ENCODE assay signal across 14 cellular contexts in genomic region chr1:225660544-225660946, GRCh38. TPM values are rescaled to one million over a fixed set of nuclear protein-coding genes. Genes with fewer than 3 reads are reported as not detected.
DNase-seq lines count a peak whose midpoint lies in the region; ATAC-seq and TF ChIP-seq lines count a peak whose summit lies in the region.
"Had no signal": no experiment of that assay in that cellular context is flagged by ENCODE, and none has a peak within 500 bp of the region (broad histone marks: within the 10 kb centered on the region; RNA-seq: fewer than 3 reads in every experiment).

No MANE protein-coding gene starts in this region.

- peak overlapping the region; percentile 45; the same call in 1 of the 2 replicates for H3K4ac ChIP-seq in IMR-90 (ENCODE audit: low read depth, low read length)

- no peak overlapping the region for H2AFZ ChIP-seq in IMR-90 (replicated peaks; ENCODE audit: low read length, poor library complexity)

- no peak overlapping the region for H2AK9ac ChIP-seq in IMR-90 (replicated peaks; ENCODE audit: low read depth, low read length, poor library complexity)

- H3K23ac ChIP-seq in IMR-90 (ENCODE audit: low read depth, low read length) = no peak overlapping the region

- no peaks in the 10 kb centered on the region for H3K27me3 ChIP-seq in CD8-positive, alpha-beta T cell (ENCODE audit: insufficient read depth, low read length)
- H3K27me3 ChIP-seq in IMR-90 (ENCODE audit: control insufficient read depth, insufficient read depth, low read length) = no peaks in the 10 kb centered on the region
- H3K27me3 ChIP-seq: breast epithelium had no signal

- H3K9me3 ChIP-seq in CD8-positive, alpha-beta T cell (ENCODE audit: low read length) = no peaks in the 10 kb centered on the region
- H3K9me3 ChIP-seq in IMR-90 (ENCODE audit: control insufficient read depth, insufficient read depth, low read length) = no peaks in the 10 kb centered on the region
- H3K9me3 ChIP-seq: breast epithelium, lower lobe of right lung had no signal

- dilution Hi-C loops in IMR-90 (cut with HindIII; ENCODE audit: low sequenced_read_pairs, unreplicated experiment) = no loop called here

- no peak for TF ChIP-seq POLR2A in IMR-90 (IDR thresholded peaks at IDR 0.05; ENCODE audit: low read depth, low read length)

- no CpG with 5 or more reads among the region's 1 CpG for WGBS in IMR-90 (ENCODE audit: extremely low coverage in 2 of 2, insufficient read length in 1 of 2), 2 experiments

- H4K8ac ChIP-seq in IMR-90 (ENCODE audit: low read depth in 2 of 2, low read length in 2 of 2) = peak overlapping the region in 1 of 2 experiments; percentile 62; a peak in 2 of 4 replicates

- POLR2A ChIA-PET in CD8-positive, alpha-beta T cell (lab: Charles Lee) = no interaction called here
- POLR2A ChIA-PET in IMR-90 (lab: Charles Lee; ENCODE audit: unreplicated experiment) = no interaction called here

- H3K79me1 ChIP-seq in IMR-90 (ENCODE audit: low read depth in 1 of 2, low read length in 2 of 2) = peaks cover 0 to 4% of the 10 kb centered on the region in 2 experiments; a peak in 1 of 4 replicates

- in situ Hi-C loops in IMR-90 (cut with MboI; ENCODE audit: low sequenced_read_pairs) = no loop called here

- H2BK15ac ChIP-seq in IMR-90 (ENCODE audit: low read depth, low read length) = peak overlapping the region; percentile 93; the same call in 1 of the 3 replicates

- H3K56ac ChIP-seq in IMR-90 (ENCODE audit: extremely low read depth, insufficient read depth, low read length) = no peak overlapping the region; the same call in 1 of the 2 replicates

- no peak overlapping the region for H2AK5ac ChIP-seq in IMR-90 (ENCODE audit: low read depth, low read length)

- no peaks in the 10 kb centered on the region for H3K9me3 Mint-ChIP-seq in CD8-positive, alpha-beta T cell
- no peaks in the 10 kb centered on the region for H3K9me3 Mint-ChIP-seq in nephron
- H3K9me3 Mint-ChIP-seq: activated naive CD4-positive, alpha-beta T cell treated with anti-CD3 and anti-CD28 coated beads for 36 hours had no signal

- H4K91ac ChIP-seq in IMR-90 (ENCODE audit: insufficient read depth, low read depth, low read length) = peak overlapping the region; percentile 37; the same call in 1 of the 2 replicates

- no peaks in the 10 kb centered on the region for H3K36me3 ChIP-seq in CD8-positive, alpha-beta T cell (ENCODE audit: insufficient read depth, low read length)
- H3K36me3 ChIP-seq in IMR-90 (ENCODE audit: control insufficient read depth, insufficient read depth, low read length) = no peaks in the 10 kb centered on the region
- H3K36me3 ChIP-seq: breast epithelium, lower lobe of right lung had no signal

- peak overlapping the region; percentile 83; the same call in 1 of the 2 replicates for H3K18ac ChIP-seq in IMR-90 (ENCODE audit: low read depth, low read length)

- CTCF ChIA-PET in CD8-positive, alpha-beta T cell (lab: Charles Lee) = no interaction called here
- CTCF ChIA-PET in IMR-90 (lab: Yijun Ruan, JAX) = interaction anchor here (0.6 to 1.9 kb wide), 2 partner anchors 12 to 113 kb away, joined by 3 to 6 read pairs; no protein-coding TSS in a partner anchor

- H3K27ac Mint-ChIP-seq in CD8-positive, alpha-beta T cell = peak overlapping the region; percentile 18
- H3K27ac Mint-ChIP-seq in nephron = peak overlapping the region in 2 of 3 experiments; percentile 15 to 26
- H3K27ac Mint-ChIP-seq: activated naive CD4-positive, alpha-beta T cell treated with anti-CD3 and anti-CD28 coated beads for 36 hours had no signal

- H3K4me3 Mint-ChIP-seq in CD8-positive, alpha-beta T cell = no peak overlapping the region
- no peak overlapping the region for H3K4me3 Mint-ChIP-seq in nephron
- H3K4me3 Mint-ChIP-seq: activated naive CD4-positive, alpha-beta T cell treated with anti-CD3 and anti-CD28 coated beads for 36 hours had no signal

- peaks cover 4% of the 10 kb centered on the region; the same call in 1 of the 2 replicates for H4K20me1 ChIP-seq in IMR-90 (ENCODE audit: insufficient read depth, low read length)

- TF ChIP-seq CTCF in CD8-positive, alpha-beta T cell (IDR thresholded peaks at IDR 0.05) = no peak
- TF ChIP-seq CTCF in IMR-90 (conservative IDR thresholded peaks at IDR 0.05; ENCODE audit: low read depth, low read length) (no peak), nephron (IDR thresholded peaks at IDR 0.05; ENCODE audit: unreplicated experiment in 3 of 3) (no peak), GM10266 (IDR thresholded peaks at IDR 0.05; ENCODE audit: control insufficient read depth, insufficient read depth, low read depth, missing control alignments) (no peak)

- peaks cover 7% of the 10 kb centered on the region for H3K4me1 Mint-ChIP-seq in CD8-positive, alpha-beta T cell (ENCODE audit: low read depth)
- peaks cover 31% of the 10 kb centered on the region for H3K4me1 Mint-ChIP-seq in nephron

- H2BK5ac ChIP-seq in IMR-90 (ENCODE audit: low read depth, low read length, poor library complexity, severe bottlenecking) = peak overlapping the region; percentile 39

- H3K4me3 ChIP-seq in CD8-positive, alpha-beta T cell (ENCODE audit: low read depth, low read length) = no peak overlapping the region
- no peak overlapping the region for H3K4me3 ChIP-seq in IMR-90 (ENCODE audit: insufficient read depth, low read depth, low read length)
- H3K4me3 ChIP-seq: breast epithelium, lower lobe of right lung, SK-N-MC had no signal

- no peak for ATAC-seq in CD8-positive, alpha-beta T cell
- ATAC-seq in IMR-90 (ENCODE audit: low read depth) (no peak), GM19467 (IDR thresholded peaks at IDR 0.05; ENCODE audit: unreplicated experiment) (no peak), HG03571 (IDR thresholded peaks at IDR 0.05; ENCODE audit: unreplicated experiment) (no peak)
- ATAC-seq: lower lobe of right lung; stimulated activated naive CD8-positive, alpha-beta T cell treated with anti-CD3 and anti-CD28 coated beads, Interleukin-15, Interleukin-2, amounts not matched to agents 100 U/mL and 50 U/mL, for 24 hours had no signal

- H4K5ac ChIP-seq in IMR-90 (ENCODE audit: low read depth, low read length) = peak overlapping the region; percentile 59; the same call in 1 of the 2 replicates

- no peak for TF ChIP-seq RAD21 in IMR-90 (IDR thresholded peaks at IDR 0.05; ENCODE audit: low read length)

- H3K4me1 ChIP-seq in CD8-positive, alpha-beta T cell (ENCODE audit: insufficient read depth, low read length) = no peaks in the 10 kb centered on the region
- peaks cover 16% of the 10 kb centered on the region for H3K4me1 ChIP-seq in IMR-90 (ENCODE audit: control insufficient read depth, insufficient read depth, low read length)
- H3K4me1 ChIP-seq: breast epithelium had no signal

- H3K27ac ChIP-seq in CD8-positive, alpha-beta T cell (ENCODE audit: low read depth, low read length) = no peak overlapping the region
- H3K27ac ChIP-seq in IMR-90 (ENCODE audit: insufficient read depth, low read length) = no peak overlapping the region
- H3K27ac ChIP-seq: breast epithelium, lower lobe of right lung, SK-N-MC had no signal

- H3K9me1 ChIP-seq in IMR-90 (ENCODE audit: insufficient read depth, low read length) = peaks cover 8% of the 10 kb centered on the region; the same call in 1 of the 2 replicates

- H2BK20ac ChIP-seq in IMR-90 (ENCODE audit: low read depth, low read length) = 0 out of 2 replicates have a peak overlapping the region, but pooled peaks have one; percentile 47

- H3K4me2 ChIP-seq in IMR-90 (ENCODE audit: low read depth, low read length) = no peak overlapping the region

- no peak overlapping the region for H3K9ac ChIP-seq in IMR-90 (ENCODE audit: low read depth, low read length)

- intact Hi-C loops in CD8-positive, alpha-beta T cell (cut with DNase I, micrococcal nuclease) = no loop called here
- intact Hi-C loops in IMR-90 (cut with micrococcal nuclease) = no loop called here

- H2BK120ac ChIP-seq in IMR-90 (ENCODE audit: low read depth, low read length) = peak overlapping the region; percentile 39; the same call in 1 of the 2 replicates

- H3K14ac ChIP-seq in IMR-90 (replicated peaks; ENCODE audit: low read depth, low read length) = peak overlapping the region; percentile 52

- DNase-seq in CD8-positive, alpha-beta T cell = no peak
- DNase-seq in IMR-90 (no peak), SIG-M5 treated with dmso at 0.1 percent for 504 hours (lab: John Stamatoyannopoulos, UW; ENCODE audit: unreplicated experiment) (peak; percentile 91), GM10266 (ENCODE audit: extremely low spot score) (no peak), A172 (ENCODE audit: low spot score) (no peak)
- DNase-seq: activated naive CD4-positive, alpha-beta T cell treated with anti-CD3 and anti-CD28 coated beads for 36 hours; lower lobe of right lung; NCI-H2107; stimulated activated naive CD8-positive, alpha-beta T cell treated with anti-CD3 and anti-CD28 coated beads, Interleukin-15, Interleukin-2, amounts not matched to agents 100 U/mL and 50 U/mL, for 24 hours had no signal

- no peaks in the 10 kb centered on the region for H3K36me3 Mint-ChIP-seq in CD8-positive, alpha-beta T cell
- H3K36me3 Mint-ChIP-seq in nephron (ENCODE audit: low read depth) = no peaks in the 10 kb centered on the region

- no peaks in the 10 kb centered on the region for H3K27me3 Mint-ChIP-seq in CD8-positive, alpha-beta T cell (ENCODE audit: low read depth)
- H3K27me3 Mint-ChIP-seq in nephron (ENCODE audit: low read depth) = no peaks in the 10 kb centered on the region

- BruUV-seq in IMR-90 (replicated peaks; lab: Mats Ljungman, UMichigan) = no TSS peak

TF ChIP-seq in IMR-90, 13 proteins besides CTCF, POLR2A, EP300 and RAD21 (continues in another document):
- no peak for TF ChIP-seq BHLHE40 (IDR thresholded peaks at IDR 0.05; ENCODE audit: low read depth, low read length)
- TF ChIP-seq RCOR1 (IDR thresholded peaks at IDR 0.05; ENCODE audit: insufficient replicate concordance, low read length) = no peak
- TF ChIP-seq ELK1 (IDR thresholded peaks at IDR 0.05; ENCODE audit: borderline replicate concordance, low read depth, low read length) = no peak

RNA-seq across cellular contexts. Expression of gene ENAH, which starts 7.6 kb away (rescaled TPM):
- total RNA-seq in CD8-positive, alpha-beta T cell = under 1 TPM in 1 of 2 experiments, not detected in 1; 0.08 TPM
- total RNA-seq in IMR-90 (2012; rRNA removed) = 82.5 and 86.9 TPM in 2 replicates
- polyA plus RNA-seq in IMR-90 (2012; rRNA removed) = 47.4 and 61.3 TPM in 2 replicates
- 7.3 and 9.4 TPM in 2 replicates for polyA plus RNA-seq in IMR-90 (2012; cell fraction: cytosol; rRNA removed)
- polyA plus RNA-seq in IMR-90 (2012; cell fraction: nucleus; rRNA removed; ENCODE audit: low replicate concordance) = 10.8 and 45.1 TPM in 2 replicates
- total RNA-seq in A172 (2014; rRNA removed; shearing (Covaris generic)) = 129 and 155 TPM in 2 replicates

Comparison
In these comparisons a context has a peak if more than half of its experiments do, and no peak if none do; other contexts are left out.
1. RNA of gene ENAH, which starts 7.6 kb away (total RNA-seq): 129 to 155 TPM in A172 and 82.5 to 86.9 TPM in IMR-90; 0.08 TPM in CD8-positive, alpha-beta T cell; every median in the first group is over 10 times any median in the second.